1 cellular context compared by ENCODE assay signal in genomic region chr20:4685923-4686221, GRCh38.
TF ChIP-seq lines count a peak whose summit lies in the region.

No MANE protein-coding gene starts in this region.

TF ChIP-seq in K562, 482 proteins besides CTCF, POLR2A, EP300 and RAD21 (continued from another document):
- no peak for TF ChIP-seq SUPT5H (IDR thresholded peaks at IDR 0.05)
- 0 out of 2 replicates have a peak, but pooled peaks have one; percentile 15 for TF ChIP-seq SMARCE1 (IDR thresholded peaks at IDR 0.05)
- no peak for TF ChIP-seq REST (CRISPR knock-in tag; IDR thresholded peaks at IDR 0.05; ENCODE audit: low read depth)
- no peak for TF ChIP-seq ILK (tag; IDR thresholded peaks at IDR 0.05; ENCODE audit: borderline replicate concordance, low read depth)
- no peak for TF ChIP-seq KAT7 (CRISPR knock-in tag; IDR thresholded peaks at IDR 0.05; ENCODE audit: borderline replicate concordance)
- TF ChIP-seq SMARCA4 (IDR thresholded peaks at IDR 0.05): peak; percentile 44; the same call in 1 of the 2 replicates
- TF ChIP-seq TRIM25 (IDR thresholded peaks at IDR 0.05; ENCODE audit: borderline replicate concordance): no peak
- 0 out of 2 replicates have a peak, but pooled peaks have one; percentile 39 for TF ChIP-seq EP400 (IDR thresholded peaks at IDR 0.05)
- no peak for TF ChIP-seq HEY1 (CRISPR knock-in tag; IDR thresholded peaks at IDR 0.05; ENCODE audit: borderline replicate concordance)
- no peak for TF ChIP-seq PCBP2 (IDR thresholded peaks at IDR 0.05; ENCODE audit: low read depth, low read length, poor library complexity, severe bottlenecking)
- TF ChIP-seq ZBTB7A (IDR thresholded peaks at IDR 0.05; ENCODE audit: borderline replicate concordance, control insufficient read depth, low read depth, low read length): no peak
- 0 out of 2 replicates have a peak, but pooled peaks have one; percentile 42 for TF ChIP-seq ARID1B (IDR thresholded peaks at IDR 0.05)
- no peak for TF ChIP-seq ZSCAN32 (CRISPR knock-in tag; IDR thresholded peaks at IDR 0.05)
- no peak for TF ChIP-seq MIER1 (IDR thresholded peaks at IDR 0.05; ENCODE audit: low read depth)
- no peak for TF ChIP-seq L3MBTL2 (IDR thresholded peaks at IDR 0.05)
- no peak for TF ChIP-seq RFX5 (IDR thresholded peaks at IDR 0.05; ENCODE audit: low read depth, low read length)
- TF ChIP-seq PRMT5 (CRISPR knock-in tag; IDR thresholded peaks at IDR 0.05): no peak
- no peak for TF ChIP-seq ZNF212 (CRISPR knock-in tag; IDR thresholded peaks at IDR 0.05)
- TF ChIP-seq RBBP5 (IDR thresholded peaks at IDR 0.05; ENCODE audit: borderline replicate concordance, insufficient read depth, low read length, poor library complexity, severe bottlenecking): no peak
- TF ChIP-seq ZNF785 (CRISPR knock-in tag; IDR thresholded peaks at IDR 0.05): no peak
TF ChIP-seq in K562: peak in this region for 4.
